In genomic region chr3:42369832-42370231, GRCh38 we compare ENCODE assay signal across 14 cellular contexts. TPM values are rescaled to one million over a fixed set of nuclear protein-coding genes. Genes with fewer than 3 reads are reported as not detected.
"Had no signal": no experiment of that assay in that cellular context is flagged by ENCODE, and none has a peak within 500 bp of the region (broad histone marks: within the 10 kb centered on the region; RNA-seq: fewer than 3 reads in every experiment).

No MANE protein-coding gene starts in this region.

- H3K27ac ChIP-seq: SJCRH30 had no signal

- H3K27me3 ChIP-seq: SJCRH30 had no signal

- H3K36me3 ChIP-seq: SJCRH30 had no signal

- H3K4me1 ChIP-seq: SJCRH30 had no signal

- H3K9me3 ChIP-seq: SJCRH30 had no signal

- H3K4me3 ChIP-seq: SJCRH30 had no signal

- DNase-seq: activated CD4-positive, alpha-beta T cell treated with anti-CD3 and anti-CD28 coated beads, Interleukin-2, amount 10 ng/mL, durations not matched to agents 24 days and 14 days; activated CD4-positive, CD25-positive, alpha-beta regulatory T cell; activated CD8-positive, alpha-beta memory T cell treated with anti-CD3 and anti-CD28 coated beads, Interleukin-2, amount 50 U/mL, for 48 hours; activated gamma-delta T cell treated with Interleukin-2 at 50 U/mL for 16 hours; activated naive CD8-positive, alpha-beta T cell treated with anti-CD3 and anti-CD28 coated beads, Interleukin-2, amount 10 ng/mL, durations not matched to agents 7 days and 5 days; activated T-cell treated with anti-CD3 and anti-CD28 coated beads, Interleukin-2, amount 50 U/mL, for 72 hours; dermis blood vessel endothelial cell; erythroblast; mammary epithelial cell; natural killer cell; SJCRH30; T-helper 2 cell had no signal

RNA-seq across cellular contexts. Expression of gene LYZL4, which starts 40.6 kb away (rescaled TPM):
- total RNA-seq: activated CD4-positive, alpha-beta T cell treated with anti-CD3 and anti-CD28 coated beads, Interleukin-2, amount 10 ng/mL, durations not matched to agents 24 days and 14 days; activated naive CD8-positive, alpha-beta T cell treated with anti-CD3 and anti-CD28 coated beads, Interleukin-2, amount 10 ng/mL, durations not matched to agents 7 days and 5 days; activated T-cell treated with anti-CD3 and anti-CD28 coated beads, Interleukin-2, amount 50 U/mL, for 72 hours; cerebellum; dermis blood vessel endothelial cell; glomerular endothelial cell; mammary epithelial cell; natural killer cell; SJCRH30 had no signal
